ENCODE assay signal across 8 cellular contexts in the genomic region with DNA sequence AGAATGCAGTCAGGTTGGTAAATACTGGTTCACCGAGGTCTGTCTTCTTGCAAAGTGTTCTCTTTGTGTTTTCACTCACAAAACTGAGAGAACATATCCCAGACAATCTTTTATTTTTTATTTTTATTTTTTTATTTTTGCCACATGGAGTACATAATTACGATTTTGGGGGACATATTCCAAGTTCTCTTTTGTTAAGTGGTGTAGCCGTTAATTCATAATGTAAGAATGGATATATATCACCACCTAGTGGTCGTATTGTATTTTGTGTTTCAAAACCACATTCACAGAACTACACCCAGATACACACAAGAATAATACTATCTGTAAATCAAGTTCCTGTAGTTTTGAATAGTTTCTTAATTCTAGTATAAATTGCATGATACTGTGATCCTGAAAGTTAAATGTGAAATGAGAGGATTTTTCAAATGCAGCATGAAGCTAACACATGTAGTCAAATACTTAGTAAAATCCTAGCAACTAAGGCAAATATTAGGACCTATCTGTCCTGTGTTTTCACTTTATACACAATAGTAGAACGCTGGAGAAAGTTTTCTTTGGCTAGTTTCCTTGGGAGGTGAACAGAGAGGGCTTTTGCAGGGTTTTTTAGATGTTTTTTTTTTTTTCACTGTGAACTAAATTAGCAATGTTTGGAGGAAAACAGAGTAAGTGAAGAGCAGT.
DNase-seq lines count a peak whose midpoint lies in the region; ATAC-seq and TF ChIP-seq lines count a peak whose summit lies in the region.

No MANE protein-coding gene starts in this region.

- no peak overlapping the region for H3K9ac ChIP-seq in H9 (ENCODE audit: extremely low read depth, insufficient read length, low read length)

- H3K4me3 Mint-ChIP-seq in H9: no peak overlapping the region
- H3K4me3 Mint-ChIP-seq in activated T-cell treated with anti-CD3 and anti-CD28 coated beads, Interleukin-2, amount 50 U/mL, for 4 hours: no peak overlapping the region

- no peaks in the 10 kb centered on the region for H3K9me3 Mint-ChIP-seq in H9
- no peaks in the 10 kb centered on the region for H3K9me3 Mint-ChIP-seq in activated T-cell treated with anti-CD3 and anti-CD28 coated beads, Interleukin-2, amount 50 U/mL, for 4 hours

- intact Hi-C loops in body of pancreas (cut with DNase I): loop anchor here (10.0 kb wide), 1 partner anchor 919 kb away; no protein-coding TSS in a partner anchor

- H2AK5ac ChIP-seq in H9 (ENCODE audit: insufficient read length, low read length): no peak overlapping the region

- no peaks in the 10 kb centered on the region for H3K36me3 ChIP-seq in body of pancreas (replicated peaks in 1 of 2; ENCODE audit: insufficient read depth in 1 of 2, low read depth in 2 of 2)

- in situ Hi-C loops in G401 (cut with HindIII; ENCODE audit: low sequenced_read_pairs): no loop called here

- no peak overlapping the region for H3K18ac ChIP-seq in H9 (ENCODE audit: insufficient read length, low read depth, low read length)

- H3K23ac ChIP-seq in H9 (ENCODE audit: insufficient read length, low read depth, low read length): no peak overlapping the region

- H3K79me1 ChIP-seq in H9 (ENCODE audit: insufficient read depth, low read depth, low read length, poor library complexity, severe bottlenecking): no peaks in the 10 kb centered on the region

- no peak overlapping the region for H4K91ac ChIP-seq in H9 (ENCODE audit: insufficient read length, low read depth, low read length)

- H3K23me2 ChIP-seq in H9 (ENCODE audit: insufficient read length, low read depth, low read length, poor library complexity, severe bottlenecking): no peaks in the 10 kb centered on the region

- H3K27me3 Mint-ChIP-seq in H9 (ENCODE audit: low read depth): no peaks in the 10 kb centered on the region
- H3K27me3 Mint-ChIP-seq in activated T-cell treated with anti-CD3 and anti-CD28 coated beads, Interleukin-2, amount 50 U/mL, for 4 hours (ENCODE audit: low read depth): peaks cover 14% of the 10 kb centered on the region

- H2AFZ ChIP-seq in H9 (ENCODE audit: low read length): no peak overlapping the region

- no peak overlapping the region for H3K56ac ChIP-seq in H9 (ENCODE audit: insufficient read length, low read depth, low read length)

- no CpG with 5 or more reads among the region's 5 CpGs for WGBS in H9 (ENCODE audit: extremely low coverage, insufficient read length, low lambda C conversion rate)
- WGBS in body of pancreas, 2 donors: 11% methylated on average over 5 of the region's 5 CpGs

- no peak overlapping the region for H2BK15ac ChIP-seq in H9 (ENCODE audit: low read depth, low read length)

- H3K36me3 Mint-ChIP-seq in H9 (ENCODE audit: insufficient read depth in 1 of 3, low read depth in 3 of 3): peaks cover 10 to 76% (median 35%) of the 10 kb centered on the region in 3 experiments; a peak in 6 of 7 replicates
- no peaks in the 10 kb centered on the region for H3K36me3 Mint-ChIP-seq in activated T-cell treated with anti-CD3 and anti-CD28 coated beads, Interleukin-2, amount 50 U/mL, for 4 hours (ENCODE audit: insufficient read depth)

- H3K4me1 ChIP-seq in H9 (ENCODE audit: insufficient read depth, low read length) (no peaks in the 10 kb centered on the region), body of pancreas (peaks cover 14% of the 10 kb centered on the region)

- no peaks in the 10 kb centered on the region for H3K27me3 ChIP-seq in H9 (ENCODE audit: insufficient read depth, low read length)
- H3K27me3 ChIP-seq in body of pancreas: no peaks in the 10 kb centered on the region

- H3K9me3 ChIP-seq in H9 (ENCODE audit: control insufficient read depth, low read depth, low read length): no peaks in the 10 kb centered on the region
- no peaks in the 10 kb centered on the region for H3K9me3 ChIP-seq in body of pancreas

- no peak overlapping the region for H4K5ac ChIP-seq in H9 (ENCODE audit: insufficient read length, low read depth, low read length)

- H2BK12ac ChIP-seq in H9 (ENCODE audit: insufficient read length, low read depth, low read length): no peak overlapping the region

- H4K8ac ChIP-seq in H9 (replicated peaks; ENCODE audit: insufficient read length, low read depth, low read length): no peak overlapping the region

- no peaks in the 10 kb centered on the region for H3K79me2 ChIP-seq in H9 (ENCODE audit: insufficient read depth, low read length)

- DNase-seq in G401 (ENCODE audit: low spot score) (peak; percentile 48), H9 (no peak), NCI-H2081 treated with DMSO at 0.1 percent for 48 hours (lab: John Stamatoyannopoulos, UW) (peak; percentile 1), body of pancreas (no peak), kidney glomerular epithelial cell (lab: John Stamatoyannopoulos, UW) (peak; percentile 39), islet precursor cell (no peak)
- no peak for DNase-seq in activated T-cell treated with anti-CD3 and anti-CD28 coated beads, Interleukin-2, amount 50 U/mL, for 4 hours

- no peak overlapping the region for H3K27ac Mint-ChIP-seq in H9

- no peaks in the 10 kb centered on the region for H4K20me1 ChIP-seq in H9 (ENCODE audit: control insufficient read depth, insufficient read depth, insufficient read length)

- H3K4ac ChIP-seq in H9 (ENCODE audit: low read depth, low read length): no peak overlapping the region

- TF ChIP-seq POLR2A in body of pancreas (IDR thresholded peaks at IDR 0.05) (no peak), GM18505 (IDR thresholded peaks at IDR 0.05; ENCODE audit: borderline replicate concordance, extremely low read depth, insufficient read depth, insufficient read length) (no peak)

- ATAC-seq in body of pancreas (peak; percentile 66), GM18505 (IDR thresholded peaks at IDR 0.05; ENCODE audit: unreplicated experiment) (no peak)
- no peak for ATAC-seq in activated T-cell treated with anti-CD3 and anti-CD28 coated beads, Interleukin-2, amount 50 U/mL, for 4 hours

- no peak overlapping the region for H3K4me3 ChIP-seq in body of pancreas

- H3K4me2 ChIP-seq in H9 (ENCODE audit: insufficient read depth, insufficient read length, low read length): no peak overlapping the region

- no peak overlapping the region for H2BK20ac ChIP-seq in H9 (ENCODE audit: low read depth, low read length, poor library complexity, severe bottlenecking)

- no peak overlapping the region for H3K14ac ChIP-seq in H9 (ENCODE audit: insufficient read depth, low read length)

- peak; percentile 75 for TF ChIP-seq CTCF in H9 (conservative IDR thresholded peaks at IDR 0.05)
- peak; percentile 20 to 80 (median 77) for TF ChIP-seq CTCF in body of pancreas (IDR thresholded peaks at IDR 0.05)

- no peak overlapping the region for H3K27ac ChIP-seq in H9 (ENCODE audit: insufficient read length, low read depth, low read length)
- no peak overlapping the region for H3K27ac ChIP-seq in body of pancreas

- no peak overlapping the region for H2BK120ac ChIP-seq in H9 (ENCODE audit: low read depth, low read length, poor library complexity, severe bottlenecking)

- no peak overlapping the region for H2BK5ac ChIP-seq in H9 (ENCODE audit: insufficient read length, low read length)

- H3T11ph ChIP-seq in H9 (ENCODE audit: low read length): no peak overlapping the region

- H3K4me1 Mint-ChIP-seq in H9: peaks cover 0 to 6% of the 10 kb centered on the region in 2 experiments; a peak in 2 of 4 replicates
- no peaks in the 10 kb centered on the region for H3K4me1 Mint-ChIP-seq in activated T-cell treated with anti-CD3 and anti-CD28 coated beads, Interleukin-2, amount 50 U/mL, for 4 hours (ENCODE audit: low read depth)

Comparison
In these comparisons a context has a peak if more than half of its experiments do, and no peak if none do; other contexts are left out.
1. DNase-seq: peak in G401 (single experiment), NCI-H2081 treated with DMSO at 0.1 percent for 48 hours (single experiment) and kidney glomerular epithelial cell (single experiment); none in H9 (single experiment), body of pancreas (0 of 4), islet precursor cell (single experiment) and activated T-cell treated with anti-CD3 and anti-CD28 coated beads, Interleukin-2, amount 50 U/mL, for 4 hours (single experiment).